In genomic region chr13:41311607-41312500, GRCh38 we compare ENCODE assay signal across 2 cellular contexts.
TF ChIP-seq lines count a peak whose summit lies in the region.

No MANE protein-coding gene starts in this region.

TF ChIP-seq in HEK293, 187 proteins besides CTCF, POLR2A, EP300 and RAD21:
- TF ChIP-seq ZEB2 (tag by site-specific recombination; IDR thresholded peaks at IDR 0.05) (no peak), ZNF600 (tag by site-specific recombination; IDR thresholded peaks at IDR 0.05) (peak; percentile 29; the same call in 1 of the 2 replicates), ZFP37 (tag by site-specific recombination; IDR thresholded peaks at IDR 0.05) (peak; percentile 81; the same call in 1 of the 2 replicates), ZNF2 (tag by site-specific recombination; IDR thresholded peaks at IDR 0.05) (peak; percentile 13; the same call in 1 of the 2 replicates), ZSCAN4 (tag by site-specific recombination; IDR thresholded peaks at IDR 0.05) (no peak), GLIS1 (tag by site-specific recombination; IDR thresholded peaks at IDR 0.05) (no peak), ZNF341 (tag by site-specific recombination; IDR thresholded peaks at IDR 0.05; ENCODE audit: low read depth) (peak; percentile 98), REST (tag by site-specific recombination; IDR thresholded peaks at IDR 0.05) (peak; percentile 58), ZNF121 (tag by site-specific recombination; IDR thresholded peaks at IDR 0.05) (0 out of 2 replicates have a peak, but pooled peaks have one; percentile 3), ZBTB26 (tag by site-specific recombination; optimal IDR thresholded peaks at IDR 0.05) (peak; percentile 86), ZNF335 (tag by site-specific recombination; conservative IDR thresholded peaks at IDR 0.05) (peak; percentile 75), ZBTB17 (tag by site-specific recombination; IDR thresholded peaks at IDR 0.05) (peak; percentile 60), ZNF645 (tag by site-specific recombination; IDR thresholded peaks at IDR 0.05) (no peak), ZNF76 (tag by site-specific recombination; IDR thresholded peaks at IDR 0.05; ENCODE audit: borderline replicate concordance, low read depth) (0 out of 2 replicates have a peak, but pooled peaks have one; percentile 13), INSM2 (tag by site-specific recombination; IDR thresholded peaks at IDR 0.05) (0 out of 2 replicates have a peak, but pooled peaks have one; percentile 14), IKZF3 (tag by site-specific recombination; IDR thresholded peaks at IDR 0.05) (peak; percentile 48; the same call in 1 of the 2 replicates)

TF ChIP-seq in HepG2, 621 proteins besides CTCF, POLR2A, EP300 and RAD21 (continues in another document):
- TF ChIP-seq HNF4G (IDR thresholded peaks at IDR 0.05; ENCODE audit: borderline replicate concordance, low read depth, low read length) (no peak), HNF4G (CRISPR knock-in tag; IDR thresholded peaks at IDR 0.05; ENCODE audit: borderline replicate concordance, low read depth) (no peak), ZBTB38 (CRISPR knock-in tag; IDR thresholded peaks at IDR 0.05) (0 out of 2 replicates have a peak, but pooled peaks have one; percentile 2), ZFP90 (CRISPR knock-in tag; IDR thresholded peaks at IDR 0.05; ENCODE audit: borderline replicate concordance) (no peak), ZNF232 (CRISPR knock-in tag; IDR thresholded peaks at IDR 0.05; ENCODE audit: borderline replicate concordance) (no peak), SMAD3 (CRISPR knock-in tag; IDR thresholded peaks at IDR 0.05) (no peak), AHR (CRISPR knock-in tag; IDR thresholded peaks at IDR 0.05) (no peak), ZFP41 (CRISPR knock-in tag; IDR thresholded peaks at IDR 0.05; ENCODE audit: borderline replicate concordance) (no peak), HNRNPLL (IDR thresholded peaks at IDR 0.05; ENCODE audit: low read depth, low read length, poor library complexity, severe bottlenecking) (peak; percentile 45), THAP8 (CRISPR knock-in tag; IDR thresholded peaks at IDR 0.05; ENCODE audit: borderline replicate concordance) (0 out of 2 replicates have a peak, but pooled peaks have one; percentile 25), BATF2 (CRISPR knock-in tag; IDR thresholded peaks at IDR 0.05) (0 out of 2 replicates have a peak, but pooled peaks have one; percentile 32), ZNF703 (CRISPR knock-in tag; IDR thresholded peaks at IDR 0.05; ENCODE audit: borderline replicate concordance) (peak; percentile 79; the same call in 1 of the 2 replicates), ZNF263 (CRISPR knock-in tag; IDR thresholded peaks at IDR 0.05) (no peak), YEATS4 (CRISPR knock-in tag; IDR thresholded peaks at IDR 0.05; ENCODE audit: borderline replicate concordance) (no peak; the same call in 1 of the 2 replicates), DR1 (CRISPR knock-in tag; IDR thresholded peaks at IDR 0.05) (no peak), ZNF562 (CRISPR knock-in tag; IDR thresholded peaks at IDR 0.05; ENCODE audit: borderline replicate concordance) (no peak), ARID4A (CRISPR knock-in tag; IDR thresholded peaks at IDR 0.05; ENCODE audit: borderline replicate concordance) (peak; percentile 63), TEAD3 (CRISPR knock-in tag; optimal IDR thresholded peaks at IDR 0.05; ENCODE audit: borderline replicate concordance) (peak; percentile 6), ZMAT3 (CRISPR knock-in tag; conservative IDR thresholded peaks at IDR 0.05) (peak; percentile 65; the same call in 1 of the 2 replicates), ARID3A (IDR thresholded peaks at IDR 0.05; ENCODE audit: low read depth, low read length) (0 out of 2 replicates have a peak, but pooled peaks have one; percentile 10), HDAC1 (CRISPR knock-in tag; IDR thresholded peaks at IDR 0.05) (0 out of 2 replicates have a peak, but pooled peaks have one; percentile 10), ZC3H13 (CRISPR knock-in tag; IDR thresholded peaks at IDR 0.05) (0 out of 2 replicates have a peak, but pooled peaks have one; percentile 29), PTBP1 (IDR thresholded peaks at IDR 0.05; ENCODE audit: low read depth, low read length, poor library complexity, severe bottlenecking) (peak; percentile 10), KAT7 (CRISPR knock-in tag; IDR thresholded peaks at IDR 0.05; ENCODE audit: borderline replicate concordance) (0 out of 2 replicates have a peak, but pooled peaks have one; percentile 20), SAP130 (CRISPR knock-in tag; IDR thresholded peaks at IDR 0.05; ENCODE audit: low read depth) (peak; percentile 24; the same call in 1 of the 2 replicates), HNRNPL (IDR thresholded peaks at IDR 0.05; ENCODE audit: low read depth, low read length) (peak; percentile 30; the same call in 1 of the 2 replicates), GABPB1 (CRISPR knock-in tag; IDR thresholded peaks at IDR 0.05) (peak; percentile 15; the same call in 1 of the 2 replicates), SMAD9 (CRISPR knock-in tag; IDR thresholded peaks at IDR 0.05) (no peak), ZNF607 (CRISPR knock-in tag; IDR thresholded peaks at IDR 0.05; ENCODE audit: borderline replicate concordance) (0 out of 2 replicates have a peak, but pooled peaks have one; percentile 17), REL (CRISPR knock-in tag; conservative IDR thresholded peaks at IDR 0.05) (0 out of 2 replicates have a peak, but pooled peaks have one; percentile 54), IRF1 (CRISPR knock-in tag; IDR thresholded peaks at IDR 0.05; ENCODE audit: low read depth) (no peak), RBFOX2 (IDR thresholded peaks at IDR 0.05; ENCODE audit: low read depth, low read length) (peak; percentile 22), MXI1 (IDR thresholded peaks at IDR 0.05; ENCODE audit: borderline replicate concordance, low read depth, low read length) (no peak), IRF2 (CRISPR knock-in tag; IDR thresholded peaks at IDR 0.05) (0 out of 2 replicates have a peak, but pooled peaks have one; percentile 22), SKI (IDR thresholded peaks at IDR 0.05; ENCODE audit: partially characterized antibody) (no peak), ZNF382 (CRISPR knock-in tag; IDR thresholded peaks at IDR 0.05; ENCODE audit: borderline replicate concordance) (no peak), ZNF780A (CRISPR knock-in tag; IDR thresholded peaks at IDR 0.05) (0 out of 2 replicates have a peak, but pooled peaks have one; percentile 48), NFKB2 (CRISPR knock-in tag; IDR thresholded peaks at IDR 0.05; ENCODE audit: borderline replicate concordance) (no peak), ZNF781 (CRISPR knock-in tag; IDR thresholded peaks at IDR 0.05; ENCODE audit: borderline replicate concordance, not compliant biosample characterization) (peak; percentile 25), ZNF850 (CRISPR knock-in tag; conservative IDR thresholded peaks at IDR 0.05) (0 out of 2 replicates have a peak, but pooled peaks have one; percentile 66), FOXA1 (IDR thresholded peaks at IDR 0.05) (no peak), FOXA1 (CRISPR knock-in tag; IDR thresholded peaks at IDR 0.05) (peak; percentile 21; the same call in 1 of the 2 replicates), ZXDC (CRISPR knock-in tag; IDR thresholded peaks at IDR 0.05) (no peak), ZFY (CRISPR knock-in tag; IDR thresholded peaks at IDR 0.05) (peak; percentile 61), ZNF501 (CRISPR knock-in tag; IDR thresholded peaks at IDR 0.05) (no peak; the same call in 1 of the 2 replicates)
